ENCODE assay signal across 35 cellular contexts in genomic region chr1:100752806-100753205, GRCh38. TPM values are rescaled to one million over a fixed set of nuclear protein-coding genes. Genes with fewer than 3 reads are reported as not detected.
"Had no signal": no experiment of that assay in that cellular context is flagged by ENCODE, and none has a peak within 500 bp of the region (broad histone marks: within the 10 kb centered on the region; RNA-seq: fewer than 3 reads in every experiment).

No MANE protein-coding gene starts in this region.

- H3K9me3 ChIP-seq: ascending aorta, esophagus squamous epithelium had no signal

- H3K4me3 ChIP-seq: ascending aorta, esophagus squamous epithelium had no signal

- H3K4me1 Mint-ChIP-seq: activated B cell treated with CpG ODN at 0.5 μM for 24 hours; activated T-helper 17 cell treated with anti-CD3 and anti-CD28 coated beads, Interleukin-2, amount 50 U/mL, for 72 hours had no signal

- H3K36me3 ChIP-seq: ascending aorta, brain microvascular endothelial cell, esophagus squamous epithelium, WERI-Rb-1 had no signal

- H3K27ac ChIP-seq: ascending aorta, brain microvascular endothelial cell, epithelial cell of prostate, esophagus squamous epithelium, WERI-Rb-1 had no signal

- H3K4me1 ChIP-seq: ascending aorta, esophagus squamous epithelium had no signal

- H3K4me3 Mint-ChIP-seq: activated B cell treated with CpG ODN at 0.5 μM for 24 hours; activated CD8-positive, alpha-beta T cell treated with anti-CD3 and anti-CD28 coated beads for 36 hours; activated naive CD8-positive, alpha-beta T cell; activated T-cell treated with anti-CD3 and anti-CD28 coated beads, Interleukin-2, amount 50 U/mL, for 4 hours; activated T-helper 17 cell treated with anti-CD3 and anti-CD28 coated beads, Interleukin-2, amount 50 U/mL, for 72 hours; T-helper 1 cell treated with Interleukin-12 subunit alpha and Interleukin-12 subunit beta and Interleukin-4 antibody, amounts not matched to agents 30 μg/mL and 1 μg/mL, for 36 hours; T-helper 2 cell treated with Interferon-gamma antibody and Interleukin-4, amounts not matched to agents 5 μg/mL and 100 μg/mL, for 36 hours had no signal

- H3K36me3 Mint-ChIP-seq: activated naive CD8-positive, alpha-beta T cell had no signal

- H3K27me3 ChIP-seq: ascending aorta, brain microvascular endothelial cell, esophagus squamous epithelium had no signal

- DNase-seq: activated B cell treated with CpG ODN at 0.5 μM for 24 hours; activated CD4-positive, alpha-beta T cell treated with anti-CD3 and anti-CD28 coated beads for 48 hours; activated CD4-positive, alpha-beta T cell treated with anti-CD3 and anti-CD28 coated beads, Interleukin-2, amount 50 U/mL, for 1 hour; activated CD4-positive, alpha-beta T cell treated with anti-CD3 and anti-CD28 coated beads, Interleukin-2, amount 50 U/mL, for 48 hours; activated CD8-positive, alpha-beta memory T cell treated with anti-CD3 and anti-CD28 coated beads for 24 hours; activated CD8-positive, alpha-beta T cell treated with anti-CD3 and anti-CD28 coated beads for 36 hours; activated effector memory CD4-positive, alpha-beta T cell treated with Interleukin-2 at 50 U/mL for 16 hours; activated gamma-delta T cell treated with Interleukin-2 at 50 U/mL for 16 hours; activated naive CD4-positive, alpha-beta T cell treated with anti-CD3 and anti-CD28 coated beads, Interleukin-2, amount 50 U/mL, for 16 hours; activated naive CD4-positive, alpha-beta T cell treated with Interleukin-2 at 50 U/mL for 16 hours; activated T-cell treated with anti-CD3 and anti-CD28 coated beads, Interleukin-2, amount 50 U/mL, for 4 hours; amygdala; brain microvascular endothelial cell; caudate nucleus; cortex of kidney; dermis blood vessel endothelial cell; effector CD4-positive, alpha-beta T cell; esophagus squamous epithelium; foreskin fibroblast; head of caudate nucleus; hippocampal formation; T1000; WERI-Rb-1 had no signal

- ATAC-seq: activated CD4-positive, CD25-positive, alpha-beta regulatory T cell treated with anti-CD3 and anti-CD28 coated beads, Interleukin-2, amount 50 U/mL, for 24 hours; activated CD8-positive, alpha-beta T cell treated with anti-CD3 and anti-CD28 coated beads for 36 hours; activated T-cell treated with anti-CD3 and anti-CD28 coated beads, Interleukin-2, amount 50 U/mL, for 4 hours; activated T-helper 17 cell treated with anti-CD3 and anti-CD28 coated beads, Interleukin-2, amount 50 U/mL, for 72 hours had no signal

- H3K27ac Mint-ChIP-seq: activated B cell treated with CpG ODN at 0.5 μM for 24 hours; activated CD8-positive, alpha-beta T cell treated with anti-CD3 and anti-CD28 coated beads for 36 hours; activated naive CD8-positive, alpha-beta T cell; activated T-helper 17 cell treated with anti-CD3 and anti-CD28 coated beads, Interleukin-2, amount 50 U/mL, for 72 hours; T-helper 1 cell treated with Interleukin-12 subunit alpha and Interleukin-12 subunit beta and Interleukin-4 antibody, amounts not matched to agents 30 μg/mL and 1 μg/mL, for 36 hours; T-helper 2 cell treated with Interferon-gamma antibody and Interleukin-4, amounts not matched to agents 5 μg/mL and 100 μg/mL, for 36 hours had no signal

- H3K9me3 Mint-ChIP-seq: activated CD8-positive, alpha-beta T cell treated with anti-CD3 and anti-CD28 coated beads for 36 hours; activated T-helper 17 cell treated with anti-CD3 and anti-CD28 coated beads, Interleukin-2, amount 50 U/mL, for 72 hours; T-helper 1 cell treated with Interleukin-12 subunit alpha and Interleukin-12 subunit beta and Interleukin-4 antibody, amounts not matched to agents 30 μg/mL and 1 μg/mL, for 36 hours; T-helper 2 cell treated with Interferon-gamma antibody and Interleukin-4, amounts not matched to agents 5 μg/mL and 100 μg/mL, for 36 hours had no signal

- FAIRE-seq: bronchial epithelial cell, colon, endometrium, endothelial cell of umbilical vein, frontal cortex had no signal

RNA-seq across cellular contexts. Expression of gene VCAM1, which starts 33.3 kb away (rescaled TPM):
- total RNA-seq: activated B cell treated with CpG ODN at 0.5 μM for 24 hours; activated T-helper 17 cell treated with anti-CD3 and anti-CD28 coated beads, Interleukin-2, amount 50 U/mL, for 72 hours had no signal
